1 cellular context compared by ENCODE assay signal in genomic region chr22:17171313-17172171, GRCh38.
TF ChIP-seq lines count a peak whose summit lies in the region.

No MANE protein-coding gene starts in this region.

TF ChIP-seq in GM12878, 131 proteins besides CTCF, POLR2A, EP300 and RAD21 (continues in another document):
- TF ChIP-seq E2F4 (IDR thresholded peaks at IDR 0.05; ENCODE audit: low read depth, low read length) (no peak), MTA2 (IDR thresholded peaks at IDR 0.05; ENCODE audit: low read depth) (no peak), ZNF207 (IDR thresholded peaks at IDR 0.05; ENCODE audit: borderline replicate concordance) (0 out of 2 replicates have a peak, but pooled peaks have one; percentile 50), NKRF (conservative IDR thresholded peaks at IDR 0.05) (peak; percentile 85), TCF7 (IDR thresholded peaks at IDR 0.05; ENCODE audit: borderline replicate concordance) (no peak), ATF2 (IDR thresholded peaks at IDR 0.05; ENCODE audit: low read length) (no peak), SIX5 (IDR thresholded peaks at IDR 0.05; ENCODE audit: low read depth, low read length, severe bottlenecking) (no peak), DPF2 (IDR thresholded peaks at IDR 0.05) (peak; percentile 86), MYC (IDR thresholded peaks at IDR 0.05; ENCODE audit: insufficient read depth, insufficient read length, insufficient replicate concordance, low read length, severe bottlenecking) (peak; percentile 20), PBX3 (IDR thresholded peaks at IDR 0.05; ENCODE audit: insufficient replicate concordance, low read depth, low read length) (no peak), EGR1 (IDR thresholded peaks at IDR 0.05; ENCODE audit: borderline replicate concordance in 1 of 2, low read depth in 2 of 2, low read length in 2 of 2) (peak in 1 of 2 experiments; percentile 51; a peak in 1 of 3 replicates), MEF2A (IDR thresholded peaks at IDR 0.05; ENCODE audit: insufficient read depth, low read depth, low read length) (no peak), ZNF592 (IDR thresholded peaks at IDR 0.05) (peak; percentile 72), USF2 (IDR thresholded peaks at IDR 0.05; ENCODE audit: borderline replicate concordance, low read depth, low read length) (no peak), ZNF687 (IDR thresholded peaks at IDR 0.05) (peak; percentile 80), USF1 (IDR thresholded peaks at IDR 0.05; ENCODE audit: borderline replicate concordance, extremely low read length, insufficient read depth, low read depth, low read length) (no peak), CEBPB (IDR thresholded peaks at IDR 0.05; ENCODE audit: borderline replicate concordance in 1 of 2, low read depth in 2 of 2, low read length in 2 of 2) (no peak), ZBTB33 (IDR thresholded peaks at IDR 0.05) (no peak), MXI1 (IDR thresholded peaks at IDR 0.05; ENCODE audit: low read depth, low read length) (no peak), PAX5 (IDR thresholded peaks at IDR 0.05; ENCODE audit: borderline replicate concordance, low read depth, low read length) (no peak), POLR2AphosphoS5 (IDR thresholded peaks at IDR 0.05; ENCODE audit: low read length) (peak; percentile 60; the same call in 1 of the 2 replicates), ZNF384 (IDR thresholded peaks at IDR 0.05; ENCODE audit: borderline replicate concordance, low read depth, low read length) (no peak), FOS (IDR thresholded peaks at IDR 0.05; ENCODE audit: borderline replicate concordance, extremely low read depth, insufficient read length) (no peak), RCOR1 (conservative IDR thresholded peaks at IDR 0.05; ENCODE audit: low read depth, low read length) (no peak), ELK1 (IDR thresholded peaks at IDR 0.05; ENCODE audit: low read depth, low read length) (0 out of 2 replicates have a peak, but pooled peaks have one; percentile 27), ZNF24 (IDR thresholded peaks at IDR 0.05) (0 out of 2 replicates have a peak, but pooled peaks have one; percentile 37), TCF12 (IDR thresholded peaks at IDR 0.05; ENCODE audit: low read depth, low read length) (peak; percentile 84), IRF5 (IDR thresholded peaks at IDR 0.05; ENCODE audit: borderline replicate concordance) (no peak), SRF (IDR thresholded peaks at IDR 0.05; ENCODE audit: low read depth in 2 of 2, low read length in 2 of 2) (no peak)
